In genomic region chr3:30488070-30488756, GRCh38 we compare ENCODE assay signal across 8 cellular contexts.
"Had no signal": no experiment of that assay in that cellular context is flagged by ENCODE, and none has a peak within 500 bp of the region (broad histone marks: within the 10 kb centered on the region; RNA-seq: fewer than 3 reads in every experiment).

No MANE protein-coding gene starts in this region.

- FAIRE-seq: H1, H54, HepG2 had no signal

- H3K4me3 ChIP-seq: GM23338 had no signal

- H3K4me2 ChIP-seq: GM23338 had no signal

- ATAC-seq: GM23338, HepG2 had no signal

- H3K27ac ChIP-seq: HL-60 had no signal

- DNase-seq: H9, HCEC 1CT, KBM-7 had no signal
